8 cellular contexts compared by ENCODE assay signal in genomic region chr16:3282747-3283524, GRCh38. TPM values are rescaled to one million over a fixed set of nuclear protein-coding genes. Genes with fewer than 3 reads are reported as not detected.
DNase-seq lines count a peak whose midpoint lies in the region; ATAC-seq, FAIRE-seq and TF ChIP-seq lines count a peak whose summit lies in the region.

TSS of gene ZNF263 (plus strand) at chr16:3283491. CDS start at chr16:3283819, 328 bp downstream.

- peak within 1 kb of the TSS; percentile 91 to 97 (median 94) for H3K4me3 ChIP-seq in esophagus squamous epithelium

- peak within 1 kb of the TSS; percentile 98 to 99 for H3K4me3 Mint-ChIP-seq in activated T-cell treated with anti-CD3 and anti-CD28 coated beads, Interleukin-2, amount 50 U/mL, for 72 hours

- peaks cover 19 to 33% of the 10 kb centered on the region in 2 donors for H3K36me3 Mint-ChIP-seq in activated T-cell treated with anti-CD3 and anti-CD28 coated beads, Interleukin-2, amount 50 U/mL, for 72 hours (ENCODE audit: insufficient read depth in 2 of 2)

- H3K4me1 Mint-ChIP-seq in activated T-cell treated with anti-CD3 and anti-CD28 coated beads, Interleukin-2, amount 50 U/mL, for 72 hours (ENCODE audit: low read depth): peaks cover 38% of the 10 kb centered on the region

- H3K9me3 ChIP-seq in KOPT-K1 (ENCODE audit: insufficient read depth, low read length, poor library complexity, severe bottlenecking) (peaks cover 26% of the 10 kb centered on the region), esophagus squamous epithelium (peaks cover 0 to 24% (median 19%) of the 10 kb centered on the region in 3 donors)

- no peaks in the 10 kb centered on the region for H3K27me3 Mint-ChIP-seq in activated T-cell treated with anti-CD3 and anti-CD28 coated beads, Interleukin-2, amount 50 U/mL, for 72 hours (ENCODE audit: low read depth)

- TF ChIP-seq POLR2A in esophagus squamous epithelium (IDR thresholded peaks at IDR 0.05): peak in 2 of 4 donors; percentile 59 to 60

- intact Hi-C loops in esophagus squamous epithelium (cut with DNase I): no loop called here

- peaks cover 32% of the 10 kb centered on the region for H3K36me3 ChIP-seq in KOPT-K1 (ENCODE audit: insufficient read depth, low read length)
- H3K36me3 ChIP-seq in esophagus squamous epithelium: peaks cover 9 to 34% (median 13%) of the 10 kb centered on the region in 3 donors

- H3K27ac ChIP-seq in KOPT-K1 (ENCODE audit: low read depth, low read length, poor library complexity, severe bottlenecking) (peak within 1 kb of the TSS; percentile 95), esophagus squamous epithelium (peak within 1 kb of the TSS; percentile 98 to 100 (median 98))

- H3K9me3 Mint-ChIP-seq in activated T-cell treated with anti-CD3 and anti-CD28 coated beads, Interleukin-2, amount 50 U/mL, for 72 hours: peaks cover 0 to 5% of the 10 kb centered on the region in 2 donors

- WGBS in esophagus squamous epithelium, 2 donors: 0 to 1% methylated on average over 24 to 25 of the region's 70 CpGs

- peaks cover 0 to 4% (median 0%) of the 10 kb centered on the region in 4 donors for H3K27me3 ChIP-seq in esophagus squamous epithelium

- H3K4me1 ChIP-seq in esophagus squamous epithelium: peaks cover 14 to 37% (median 16%) of the 10 kb centered on the region in 3 donors

- FAIRE-seq in RCC 7860 (lab: Jason Lieb, UNC): peak; percentile 85

- TF ChIP-seq CTCF in esophagus squamous epithelium (IDR thresholded peaks at IDR 0.05): peak in 1 of 6 experiments; percentile 17

- H3K27ac Mint-ChIP-seq in activated T-cell treated with anti-CD3 and anti-CD28 coated beads, Interleukin-2, amount 50 U/mL, for 72 hours: peak within 1 kb of the TSS; percentile 96

- ATAC-seq in GM21786 (IDR thresholded peaks at IDR 0.05; ENCODE audit: unreplicated experiment): peak; percentile 85
- peak; percentile 89 for ATAC-seq in activated T-cell treated with anti-CD3 and anti-CD28 coated beads, Interleukin-2, amount 50 U/mL, for 72 hours (replicated peaks in 1 of 2)

- peak; percentile 91 for DNase-seq in DMS53 treated with DMSO at 0.1 percent for 48 hours (lab: John Stamatoyannopoulos, UW; ENCODE audit: unreplicated experiment)
- DNase-seq in RCC 7860 (ENCODE audit: low spot score): peak; percentile 93
- peak; percentile 94 to 95 for DNase-seq in activated T-cell treated with anti-CD3 and anti-CD28 coated beads, Interleukin-2, amount 50 U/mL, for 72 hours
- peak; percentile 84 for DNase-seq in esophagus squamous epithelium (lab: John Stamatoyannopoulos, UW)
- peak; percentile 99 for DNase-seq in myocyte (ENCODE audit: low read depth)
- DNase-seq in stimulated activated CD8-positive, alpha-beta memory T cell treated with anti-CD3 and anti-CD28 coated beads, Interleukin-7, amount 100 ng/mL, for 48 hours (ENCODE audit: extremely low read depth in 1 of 2, low read depth in 1 of 2): peak; percentile 84 to 90

RNA-seq across cellular contexts. Expression of gene ZNF263, which starts in this region (rescaled TPM):
- 10 to 100 TPM; 26.0 to 30.7 TPM for total RNA-seq in activated T-cell treated with anti-CD3 and anti-CD28 coated beads, Interleukin-2, amount 50 U/mL, for 72 hours
- total RNA-seq in esophagus squamous epithelium (10 to 100 TPM; 15.7 to 40.1 (median 24.1) TPM), myocyte (36.2 and 48.2 TPM in 2 replicates)
- 21.9 TPM for polyA plus RNA-seq in myocyte (2012)

Comparison
In these comparisons a context has a peak if more than half of its experiments do, and no peak if none do; other contexts are left out.
1. Peak in every context shown above with its lines: DNase-seq, ATAC-seq, H3K4me3 ChIP-seq and H3K27ac ChIP-seq.